ENCODE assay signal across 21 cellular contexts in genomic region chr11:127270848-127271247, GRCh38.
"Had no signal": no experiment of that assay in that cellular context is flagged by ENCODE, and none has a peak within 500 bp of the region (broad histone marks: within the 10 kb centered on the region; RNA-seq: fewer than 3 reads in every experiment).

No MANE protein-coding gene starts in this region.

- DNase-seq: colonic mucosa; cortex of kidney; dermis blood vessel endothelial cell; dorsolateral prefrontal cortex; effector CD4-positive, alpha-beta T cell; effector CD8-positive, alpha-beta T cell; effector memory CD4-positive, alpha-beta T cell; effector memory CD8-positive, alpha-beta T cell; endodermal cell; erythroblast; esophagus squamous epithelium; foreskin fibroblast; foreskin keratinocyte; foreskin melanocyte; gastrocnemius medialis; glutamatergic neuron; head of caudate nucleus; heart left ventricle; heart right ventricle had no signal

- ATAC-seq: effector memory CD8-positive, alpha-beta T cell; esophagus mucosa; foreskin keratinocyte; gastrocnemius medialis; gastroesophageal sphincter; heart left ventricle; heart right ventricle had no signal
